ENCODE assay signal across 7 cellular contexts in genomic region chr20:49484180-49485140, GRCh38. TPM values are rescaled to one million over a fixed set of nuclear protein-coding genes. Genes with fewer than 3 reads are reported as not detected.
DNase-seq lines count a peak whose midpoint lies in the region; ATAC-seq and TF ChIP-seq lines count a peak whose summit lies in the region.

No MANE protein-coding gene starts in this region.

- H3K27me3 ChIP-seq in mammary epithelial cell (ENCODE audit: insufficient read depth, low read length), result peaks cover 4% of the 10 kb centered on the region

- dilution Hi-C loops in mammary epithelial cell (cut with HindIII; ENCODE audit: low sequenced_read_pairs), result no loop called here

- H3K36me3 ChIP-seq in mammary epithelial cell (ENCODE audit: insufficient read depth, low read length), result no peaks in the 10 kb centered on the region

- CTCF ChIA-PET in mammary epithelial cell (lab: Charles Lee; ENCODE audit: low non-redundant PET), result interaction anchor here (0.6 to 1.3 kb wide), 6 partner anchors 25 to 153 kb away, joined by 3 to 10 read pairs (median 4); no protein-coding TSS in a partner anchor

- ATAC-seq in GM19035 (IDR thresholded peaks at IDR 0.05; ENCODE audit: unreplicated experiment) (peak; percentile 52), HG03175 (IDR thresholded peaks at IDR 0.05; ENCODE audit: unreplicated experiment) (no peak)

- H3K4me1 ChIP-seq in mammary epithelial cell (ENCODE audit: insufficient read depth, low read length), result peaks cover 6% of the 10 kb centered on the region

- peak overlapping the region; percentile 76 for H2AFZ ChIP-seq in mammary epithelial cell (ENCODE audit: low read depth, low read length)

- H3K9me3 ChIP-seq in mammary epithelial cell (replicated peaks; ENCODE audit: insufficient read depth, low read length), result no peaks in the 10 kb centered on the region

- H3K9ac ChIP-seq in mammary epithelial cell (ENCODE audit: insufficient read depth, low read length), result no peak overlapping the region

- peak overlapping the region; percentile 91 for H3K4me2 ChIP-seq in mammary epithelial cell (ENCODE audit: insufficient read depth, low read depth, low read length)

- in situ Hi-C loops in mammary epithelial cell (cut with MboI; ENCODE audit: low sequenced_read_pairs in 2 of 2), result loop anchor here (5.0 kb wide), 1 partner anchor 152 kb away; no protein-coding TSS in a partner anchor

- DNase-seq in NCI-H2107 (lab: John Stamatoyannopoulos, UW) (peak; percentile 84), mammary epithelial cell (peak; percentile 73), iPS-NIHi7 (ENCODE audit: extremely low spot score) (peak; percentile 91)

- WGBS in mammary epithelial cell (ENCODE audit: low coverage, missing lambda C conversion rate), result 6% methylated on average over 12 of the region's 61 CpGs

- intact Hi-C loops in mammary epithelial cell (cut with micrococcal nuclease), result loop anchor here (1.0 to 2.0 kb wide), 5 partner anchors 24 to 150 kb away; no protein-coding TSS in a partner anchor

- no peaks in the 10 kb centered on the region for H4K20me1 ChIP-seq in mammary epithelial cell (ENCODE audit: insufficient read depth, low read length)

- no peaks in the 10 kb centered on the region for H3K79me2 ChIP-seq in mammary epithelial cell (ENCODE audit: insufficient read depth, low read length)

- peak; percentile 52; the same call in 1 of the 2 replicates for TF ChIP-seq CTCF in WI38 (IDR thresholded peaks at IDR 0.05; ENCODE audit: low read depth, low read length)
- TF ChIP-seq CTCF in mammary epithelial cell (conservative IDR thresholded peaks at IDR 0.05 in 1 of 2, IDR thresholded peaks at IDR 0.05 in 1 of 2; ENCODE audit: extremely low read depth in 1 of 2, insufficient read depth in 1 of 2, low read depth in 1 of 2, low read length in 2 of 2), result peak; percentile 48 to 84

- no TSS peak for BruUV-seq in mammary epithelial cell (replicated peaks; lab: Mats Ljungman, UMichigan)

- peak overlapping the region; percentile 55 for H3K4me3 ChIP-seq in WI38 (ENCODE audit: low read depth, low read length)
- H3K4me3 ChIP-seq in mammary epithelial cell (replicated peaks in 1 of 3; ENCODE audit: insufficient read depth in 1 of 3, low read depth in 2 of 3, low read length in 3 of 3), result peak overlapping the region; percentile 11 to 49 (median 41)
- H3K4me3 ChIP-seq in skin epidermis, result peak overlapping the region; percentile 2 to 33 (median 10)

- H3K27ac ChIP-seq in mammary epithelial cell (ENCODE audit: insufficient read depth, low read depth, low read length) (no peak overlapping the region), skin epidermis (no peak overlapping the region)

RNA-seq across cellular contexts. Expression of gene KCNB1, which starts 2.0 kb away (rescaled TPM):
- total RNA-seq in mammary epithelial cell, result under 1 TPM in 1 of 2 donors, not detected in 1; 0.17 TPM
- 0.01 TPM for polyA plus RNA-seq in mammary epithelial cell
- not detected for polyA minus RNA-seq in mammary epithelial cell
